30 cellular contexts compared by ENCODE assay signal in genomic region chr12:122167328-122167925, GRCh38. TPM values are rescaled to one million over a fixed set of nuclear protein-coding genes. Genes with fewer than 3 reads are reported as not detected.
A peak's percentile ranks its signal among the peaks of the same experiment; 100 is the strongest.
DNase-seq lines count a peak whose midpoint lies in the region; ATAC-seq, FAIRE-seq and TF ChIP-seq lines count a peak whose summit lies in the region.
"Had no signal": no experiment of that assay in that cellular context is flagged by ENCODE, and none has a peak within 500 bp of the region (broad histone marks: within the 10 kb centered on the region; RNA-seq: fewer than 3 reads in every experiment).

No MANE protein-coding gene starts in this region.

- TF ChIP-seq EP300 in HepG2 (IDR thresholded peaks at IDR 0.05; ENCODE audit: low read depth in 2 of 2, low read length in 2 of 2) (no peak), HepG2 (CRISPR knock-in tag; IDR thresholded peaks at IDR 0.05; ENCODE audit: borderline replicate concordance) (no peak)

- H3F3A ChIP-seq in smooth muscle cell (ENCODE audit: low read depth), result no peaks in the 10 kb centered on the region

- dilution Hi-C loops in mammary epithelial cell (cut with HindIII; ENCODE audit: low sequenced_read_pairs), result loop anchor here (10.0 kb wide), 1 partner anchor 103 kb away; no protein-coding TSS in a partner anchor

- no peaks in the 10 kb centered on the region for H3K36me3 Mint-ChIP-seq in activated T-helper 2 cell treated with anti-CD3 and anti-CD28 coated beads, Interferon-gamma antibody, Interleukin-2, Interleukin-4, amounts not matched to agents 10 μg/mL and 5 μg/mL and 100 μg/mL, durations not matched to agents 14 hours and 24 hours and 36 hours (ENCODE audit: low read depth)
- H3K36me3 Mint-ChIP-seq: activated naive CD4-positive, alpha-beta T cell treated with anti-CD3 and anti-CD28 coated beads, Interleukin-2, amount 50 U/mL, for 72 hours had no signal

- WGBS in HepG2 (ENCODE audit: low lambda C conversion rate), result 22% methylated on average over 9 of the region's 10 CpGs
- 94% methylated on average over 10 of the region's 10 CpGs for WGBS in smooth muscle cell (ENCODE audit: low lambda C conversion rate)
- 96% methylated on average over 10 of the region's 10 CpGs for WGBS in mammary epithelial cell (ENCODE audit: low coverage, missing lambda C conversion rate)

- intact Hi-C loops in activated T-helper 2 cell treated with anti-CD3 and anti-CD28 coated beads, Interferon-gamma antibody, Interleukin-2, Interleukin-4, amounts not matched to agents 10 μg/mL and 5 μg/mL and 100 μg/mL, durations not matched to agents 14 hours and 24 hours and 36 hours (cut with micrococcal nuclease), result loop anchor here (2.0 to 10.0 kb wide), 4 partner anchors 13 to 383 kb away; partner anchors contain the start of genes B3GNT4 and MLXIP
- intact Hi-C loops in HepG2 (cut with micrococcal nuclease; ENCODE audit: unreplicated experiment), result no loop called here
- intact Hi-C loops in mammary epithelial cell (cut with micrococcal nuclease), result no loop called here

- no peak overlapping the region for H3K27ac Mint-ChIP-seq in stimulated activated naive CD8-positive, alpha-beta T cell treated with anti-CD3 and anti-CD28 coated beads, Interleukin-15, amount 100 ng/mL, for 72 hours
- peak overlapping the region; percentile 77 for H3K27ac Mint-ChIP-seq in activated T-helper 2 cell treated with anti-CD3 and anti-CD28 coated beads, Interferon-gamma antibody, Interleukin-2, Interleukin-4, amounts not matched to agents 10 μg/mL and 5 μg/mL and 100 μg/mL, durations not matched to agents 14 hours and 24 hours and 36 hours
- H3K27ac Mint-ChIP-seq: activated naive CD4-positive, alpha-beta T cell treated with anti-CD3 and anti-CD28 coated beads, Interleukin-2, amount 50 U/mL, for 72 hours had no signal

- peak; percentile 26 for ATAC-seq in stimulated activated naive CD8-positive, alpha-beta T cell treated with anti-CD3 and anti-CD28 coated beads, Interleukin-15, Interleukin-2, amounts not matched to agents 100 U/mL and 50 U/mL, for 24 hours
- no peak for ATAC-seq in stimulated activated naive CD8-positive, alpha-beta T cell treated with anti-CD3 and anti-CD28 coated beads, Interleukin-15, amount 100 ng/mL, for 72 hours
- peak; percentile 66 for ATAC-seq in HepG2
- ATAC-seq: esophagus mucosa, heart left ventricle had no signal

- peaks cover 29% of the 10 kb centered on the region for H3K4me1 ChIP-seq in HepG2 (ENCODE audit: insufficient read depth, low read length)
- H3K4me1 ChIP-seq in smooth muscle cell (ENCODE audit: low read depth), result no peaks in the 10 kb centered on the region
- H3K4me1 ChIP-seq in mammary epithelial cell (ENCODE audit: insufficient read depth, low read length), result no peaks in the 10 kb centered on the region
- H3K4me1 ChIP-seq: BLaER1, heart left ventricle, left ventricle myocardium inferior, prostate gland had no signal

- peaks cover 22% of the 10 kb centered on the region for H3K4me1 Mint-ChIP-seq in stimulated activated naive CD8-positive, alpha-beta T cell treated with anti-CD3 and anti-CD28 coated beads, Interleukin-15, amount 100 ng/mL, for 72 hours
- peaks cover 25% of the 10 kb centered on the region for H3K4me1 Mint-ChIP-seq in activated T-helper 2 cell treated with anti-CD3 and anti-CD28 coated beads, Interferon-gamma antibody, Interleukin-2, Interleukin-4, amounts not matched to agents 10 μg/mL and 5 μg/mL and 100 μg/mL, durations not matched to agents 14 hours and 24 hours and 36 hours (ENCODE audit: low read depth)

- H2AFZ ChIP-seq in HepG2 (ENCODE audit: low read length), result no peak overlapping the region
- H2AFZ ChIP-seq in smooth muscle cell (ENCODE audit: low read depth), result no peak overlapping the region
- H2AFZ ChIP-seq in mammary epithelial cell (ENCODE audit: low read depth, low read length), result no peak overlapping the region

- H3K4me3 Mint-ChIP-seq in stimulated activated naive CD8-positive, alpha-beta T cell treated with anti-CD3 and anti-CD28 coated beads, Interleukin-15, amount 100 ng/mL, for 72 hours, result no peak overlapping the region
- no peak overlapping the region for H3K4me3 Mint-ChIP-seq in activated T-helper 2 cell treated with anti-CD3 and anti-CD28 coated beads, Interferon-gamma antibody, Interleukin-2, Interleukin-4, amounts not matched to agents 10 μg/mL and 5 μg/mL and 100 μg/mL, durations not matched to agents 14 hours and 24 hours and 36 hours (ENCODE audit: low read depth)

- peak overlapping the region in 1 of 3 experiments; percentile 24; a peak in 2 of 6 replicates for H3K4me3 ChIP-seq in HepG2 (replicated peaks in 1 of 3; ENCODE audit: insufficient read depth in 1 of 3, low read depth in 2 of 3, low read length in 3 of 3)
- H3K4me3 ChIP-seq in smooth muscle cell, result no peak overlapping the region
- H3K4me3 ChIP-seq in mammary epithelial cell (replicated peaks in 1 of 3; ENCODE audit: insufficient read depth in 1 of 3, low read depth in 2 of 3, low read length in 3 of 3), result no peak overlapping the region
- H3K4me3 ChIP-seq: BLaER1, heart left ventricle, left ventricle myocardium inferior, Peyer's patch, prostate gland, thoracic aorta had no signal

- H3K4me2 ChIP-seq in HepG2 (ENCODE audit: low read depth, low read length) (peak overlapping the region; percentile 52), smooth muscle cell (no peak overlapping the region), mammary epithelial cell (ENCODE audit: insufficient read depth, low read depth, low read length) (no peak overlapping the region)
- H3K4me2 ChIP-seq: BLaER1 had no signal

- no peaks in the 10 kb centered on the region for H3K9me3 Mint-ChIP-seq in stimulated activated naive CD8-positive, alpha-beta T cell treated with anti-CD3 and anti-CD28 coated beads, Interleukin-15, amount 100 ng/mL, for 72 hours
- H3K9me3 Mint-ChIP-seq in activated T-helper 2 cell treated with anti-CD3 and anti-CD28 coated beads, Interferon-gamma antibody, Interleukin-2, Interleukin-4, amounts not matched to agents 10 μg/mL and 5 μg/mL and 100 μg/mL, durations not matched to agents 14 hours and 24 hours and 36 hours, result no peaks in the 10 kb centered on the region
- H3K9me3 Mint-ChIP-seq: activated naive CD4-positive, alpha-beta T cell treated with anti-CD3 and anti-CD28 coated beads, Interleukin-2, amount 50 U/mL, for 72 hours had no signal

- H3K79me2 ChIP-seq in HepG2 (ENCODE audit: insufficient read depth, low read length), result no peaks in the 10 kb centered on the region
- no peaks in the 10 kb centered on the region for H3K79me2 ChIP-seq in smooth muscle cell (ENCODE audit: low read depth)
- H3K79me2 ChIP-seq in mammary epithelial cell (ENCODE audit: insufficient read depth, low read length), result no peaks in the 10 kb centered on the region

- H4K20me1 ChIP-seq in HepG2 (ENCODE audit: insufficient read depth, low read length), result no peaks in the 10 kb centered on the region
- H4K20me1 ChIP-seq in smooth muscle cell (ENCODE audit: low read depth), result no peaks in the 10 kb centered on the region
- no peaks in the 10 kb centered on the region for H4K20me1 ChIP-seq in mammary epithelial cell (ENCODE audit: insufficient read depth, low read length)
- H4K20me1 ChIP-seq: BLaER1 had no signal

- CTCF ChIA-PET in HepG2 (lab: Yijun Ruan, JAX; ENCODE audit: low intra/inter-chr PET ratio, low total read pairs) (no interaction called here), mammary epithelial cell (lab: Charles Lee; ENCODE audit: low non-redundant PET) (no interaction called here)

- H3K27ac ChIP-seq in HepG2 (ENCODE audit: extremely low read length, insufficient read depth, low read length), result no peak overlapping the region
- H3K27ac ChIP-seq in smooth muscle cell (ENCODE audit: low read depth), result no peak overlapping the region
- H3K27ac ChIP-seq in mammary epithelial cell (ENCODE audit: insufficient read depth, low read depth, low read length), result no peak overlapping the region
- H3K27ac ChIP-seq: BLaER1, heart left ventricle, left ventricle myocardium inferior, prostate gland, thoracic aorta had no signal

- no peak for FAIRE-seq in HepG2 (lab: Jason Lieb, UNC)
- FAIRE-seq: colon had no signal

- TF ChIP-seq POLR2A in HepG2 (IDR thresholded peaks at IDR 0.05; ENCODE audit: insufficient read depth in 1 of 2, low read depth in 2 of 2, low read length in 2 of 2), result no peak

- H3K27me3 Mint-ChIP-seq in stimulated activated naive CD8-positive, alpha-beta T cell treated with anti-CD3 and anti-CD28 coated beads, Interleukin-15, amount 100 ng/mL, for 72 hours, result no peaks in the 10 kb centered on the region
- no peaks in the 10 kb centered on the region for H3K27me3 Mint-ChIP-seq in activated T-helper 2 cell treated with anti-CD3 and anti-CD28 coated beads, Interferon-gamma antibody, Interleukin-2, Interleukin-4, amounts not matched to agents 10 μg/mL and 5 μg/mL and 100 μg/mL, durations not matched to agents 14 hours and 24 hours and 36 hours (ENCODE audit: low read depth)

- no peaks in the 10 kb centered on the region for H3K36me3 ChIP-seq in HepG2 (replicated peaks in 1 of 2; ENCODE audit: control insufficient read depth in 1 of 2, insufficient read depth in 2 of 2, low read length in 2 of 2)
- H3K36me3 ChIP-seq in smooth muscle cell (ENCODE audit: low read depth), result no peaks in the 10 kb centered on the region
- no peaks in the 10 kb centered on the region for H3K36me3 ChIP-seq in mammary epithelial cell (ENCODE audit: insufficient read depth, low read length)
- H3K36me3 ChIP-seq: BLaER1, heart left ventricle, left ventricle myocardium inferior, Peyer's patch, prostate gland, thoracic aorta had no signal

- DNase-seq in stimulated activated naive CD8-positive, alpha-beta T cell treated with anti-CD3 and anti-CD28 coated beads, Interleukin-15, Interleukin-2, amounts not matched to agents 100 U/mL and 50 U/mL, for 24 hours, result no peak
- no peak for DNase-seq in stimulated activated naive CD8-positive, alpha-beta T cell treated with anti-CD3 and anti-CD28 coated beads, Interleukin-15, amount 100 ng/mL, for 72 hours
- DNase-seq in activated T-helper 2 cell treated with anti-CD3 and anti-CD28 coated beads, Interferon-gamma antibody, Interleukin-2, Interleukin-4, amounts not matched to agents 10 μg/mL and 5 μg/mL and 100 μg/mL, durations not matched to agents 14 hours and 24 hours and 36 hours (ENCODE audit: low spot score), result no peak
- DNase-seq in HepG2 (ENCODE audit: low spot score) (peak; percentile 22), superior temporal gyrus (ENCODE audit: extremely low spot score) (peak; percentile 13), smooth muscle cell (lab: John Stamatoyannopoulos, UW; ENCODE audit: unreplicated experiment) (no peak), mammary epithelial cell (no peak), medulla oblongata (ENCODE audit: extremely low spot score) (no peak)
- DNase-seq: aorta, COR-L47, DMS53, H7, heart left ventricle, Kasumi-1, left ventricle myocardium inferior, NCI-H1436, NCI-H2107, NCI-H774, Peyer's patch, SHP77 treated with DMSO at 0.1 percent for 48 hours had no signal

- in situ Hi-C loops in HepG2 (cut with HindIII; ENCODE audit: extremely low pct_ligation_motif_present, low pct_unique_long_range_greater_than_20kb) (no loop called here), mammary epithelial cell (cut with MboI; ENCODE audit: low sequenced_read_pairs in 2 of 2) (no loop called here)

- no peak overlapping the region for H3K9ac ChIP-seq in HepG2 (ENCODE audit: insufficient read depth, low read depth, low read length)
- H3K9ac ChIP-seq in smooth muscle cell (ENCODE audit: low read depth), result no peak overlapping the region
- H3K9ac ChIP-seq in mammary epithelial cell (ENCODE audit: insufficient read depth, low read length), result no peak overlapping the region
- H3K9ac ChIP-seq: BLaER1 had no signal

- H3K27me3 ChIP-seq in HepG2 (ENCODE audit: control insufficient read depth in 1 of 2, insufficient read depth in 2 of 2, low read length in 2 of 2), result peaks cover 0 to 10% of the 10 kb centered on the region in 2 experiments; a peak in 1 of 5 replicates
- no peaks in the 10 kb centered on the region for H3K27me3 ChIP-seq in smooth muscle cell (ENCODE audit: low read depth)
- no peaks in the 10 kb centered on the region for H3K27me3 ChIP-seq in mammary epithelial cell (ENCODE audit: insufficient read depth, low read length)
- H3K27me3 ChIP-seq: BLaER1, Peyer's patch had no signal

- TF ChIP-seq CTCF in HepG2 (CRISPR knock-in tag; IDR thresholded peaks at IDR 0.05), result no peak
- TF ChIP-seq CTCF in smooth muscle cell (IDR thresholded peaks at IDR 0.05; ENCODE audit: borderline replicate concordance, insufficient read depth, poor library complexity, severe bottlenecking), result no peak
- no peak for TF ChIP-seq CTCF in mammary epithelial cell (conservative IDR thresholded peaks at IDR 0.05 in 1 of 2, IDR thresholded peaks at IDR 0.05 in 1 of 2; ENCODE audit: extremely low read depth in 1 of 2, insufficient read depth in 1 of 2, low read depth in 1 of 2, low read length in 2 of 2)

- POLR2A ChIA-PET in HepG2 (lab: Yijun Ruan, JAX), result interaction anchor here (0.6 kb wide), 1 partner anchor 104 kb away, joined by 3 read pairs; no protein-coding TSS in a partner anchor

- BruUV-seq in HepG2 (replicated peaks; lab: Mats Ljungman, UMichigan) (no TSS peak), mammary epithelial cell (replicated peaks; lab: Mats Ljungman, UMichigan) (no TSS peak)

- TF ChIP-seq RAD21 in HepG2 (CRISPR knock-in tag; IDR thresholded peaks at IDR 0.05), result no peak

- H3K9me3 ChIP-seq in HepG2 (ENCODE audit: low read length) (no peaks in the 10 kb centered on the region), smooth muscle cell (replicated peaks; ENCODE audit: low read depth) (no peaks in the 10 kb centered on the region), mammary epithelial cell (replicated peaks; ENCODE audit: insufficient read depth, low read length) (no peaks in the 10 kb centered on the region)
- H3K9me3 ChIP-seq: BLaER1, heart left ventricle, left ventricle myocardium inferior, Peyer's patch, prostate gland, thoracic aorta had no signal

RNA-seq across cellular contexts. Expression of gene IL31, which starts 6.6 kb away (rescaled TPM):
- total RNA-seq in activated T-helper 2 cell treated with anti-CD3 and anti-CD28 coated beads, Interferon-gamma antibody, Interleukin-2, Interleukin-4, amounts not matched to agents 10 μg/mL and 5 μg/mL and 100 μg/mL, durations not matched to agents 14 hours and 24 hours and 36 hours, result 54.3 and 55.9 TPM in 2 replicates
- total RNA-seq in HepG2 (2016; rRNA removed; fragmentation: Illumina TruSeq; extraction: Trizol) (not detected in 2 replicates), smooth muscle cell (not detected in 2 replicates), mammary epithelial cell (not detected)
- total RNA-seq in HepG2 (2016; cell fraction: cytosol; rRNA removed; fragmentation: Illumina TruSeq; extraction: Trizol; ENCODE audit: low read depth), result not detected in 2 replicates
- not detected in 2 replicates for total RNA-seq in HepG2 (2016; cell fraction: insoluble cytoplasmic fraction; rRNA removed; fragmentation: Illumina TruSeq; extraction: Trizol)
- total RNA-seq in HepG2 (2016; cell fraction: membrane; rRNA removed; fragmentation: Illumina TruSeq; extraction: Trizol), result not detected in 2 replicates
- total RNA-seq in HepG2 (2016; cell fraction: nucleus; rRNA removed; fragmentation: Illumina TruSeq; extraction: Trizol), result not detected in 2 replicates
- polyA plus RNA-seq in HepG2 (2011; rRNA removed) (not detected in 2 replicates), smooth muscle cell (not detected in 2 replicates), mammary epithelial cell (not detected)
- polyA plus RNA-seq in HepG2 (2011; cell fraction: cytosol; rRNA removed), result not detected in 2 replicates
- polyA plus RNA-seq in HepG2 (2011; cell fraction: nucleus; rRNA removed), result not detected in 2 replicates
- not detected in 2 replicates for polyA plus RNA-seq in HepG2 (2012)
- polyA plus RNA-seq in HepG2 (2016; cell fraction: cytosol; fragmentation: Illumina TruSeq; extraction: Trizol; ENCODE audit: low read depth), result not detected in 2 replicates
- not detected in 2 replicates for polyA plus RNA-seq in HepG2 (2016; cell fraction: insoluble cytoplasmic fraction; fragmentation: Illumina TruSeq; extraction: Trizol; ENCODE audit: low read depth)
- polyA plus RNA-seq in HepG2 (2016; cell fraction: membrane; fragmentation: Illumina TruSeq; extraction: Trizol; ENCODE audit: low read depth), result not detected in 2 replicates
- not detected in 2 replicates for polyA plus RNA-seq in HepG2 (2016; cell fraction: nucleus; fragmentation: Illumina TruSeq; extraction: Trizol; ENCODE audit: insufficient read depth, low read depth)
- not detected in 2 replicates for polyA minus RNA-seq in HepG2 (2011; rRNA and poly(A)+ RNA removed; ENCODE audit: low replicate concordance)
- not detected in 2 replicates for polyA minus RNA-seq in HepG2 (2011; cell fraction: cytosol; rRNA and poly(A)+ RNA removed)
- not detected in 2 replicates for polyA minus RNA-seq in HepG2 (2011; cell fraction: nucleus; rRNA and poly(A)+ RNA removed)
- polyA minus RNA-seq in mammary epithelial cell, result not detected
- total RNA-seq: aorta; esophagus mucosa; fibroblast of villous mesenchyme; H7; heart left ventricle; left ventricle myocardium inferior; myocyte; Peyer's patch; prostate gland; T-helper 2 cell treated with Interferon-gamma antibody and Interleukin-4, amounts not matched to agents 100 ng/mL and 5 ng/mL, for 36 hours; thoracic aorta; urinary bladder had no signal
- polyA plus RNA-seq: aorta, heart left ventricle, urinary bladder had no signal

RNA-seq across cellular contexts. Expression of gene LRRC43, which starts 15.5 kb away (rescaled TPM):
- total RNA-seq in activated T-helper 2 cell treated with anti-CD3 and anti-CD28 coated beads, Interferon-gamma antibody, Interleukin-2, Interleukin-4, amounts not matched to agents 10 μg/mL and 5 μg/mL and 100 μg/mL, durations not matched to agents 14 hours and 24 hours and 36 hours, result 1.0 and 1.6 TPM in 2 replicates
- total RNA-seq in HepG2 (2016; rRNA removed; fragmentation: Illumina TruSeq; extraction: Trizol) (not detected in 2 replicates), smooth muscle cell (1.3 TPM in 1 of 2 replicates, not detected in the other), mammary epithelial cell (under 1 TPM; 0.50 to 0.66 TPM)
- not detected in 2 replicates for total RNA-seq in HepG2 (2016; cell fraction: cytosol; rRNA removed; fragmentation: Illumina TruSeq; extraction: Trizol; ENCODE audit: low read depth)
- not detected in 2 replicates for total RNA-seq in HepG2 (2016; cell fraction: insoluble cytoplasmic fraction; rRNA removed; fragmentation: Illumina TruSeq; extraction: Trizol)
- total RNA-seq in HepG2 (2016; cell fraction: membrane; rRNA removed; fragmentation: Illumina TruSeq; extraction: Trizol), result not detected in 2 replicates
- not detected in 2 replicates for total RNA-seq in HepG2 (2016; cell fraction: nucleus; rRNA removed; fragmentation: Illumina TruSeq; extraction: Trizol)
- polyA plus RNA-seq in HepG2 (2011; rRNA removed) (not detected in 2 replicates), smooth muscle cell (0.38 and 0.77 TPM in 2 replicates), mammary epithelial cell (not detected)
- polyA plus RNA-seq in HepG2 (2011; cell fraction: cytosol; rRNA removed), result not detected in 2 replicates
- not detected in 2 replicates for polyA plus RNA-seq in HepG2 (2011; cell fraction: nucleus; rRNA removed)
- not detected in 2 replicates for polyA plus RNA-seq in HepG2 (2012)
- not detected in 2 replicates for polyA plus RNA-seq in HepG2 (2016; cell fraction: cytosol; fragmentation: Illumina TruSeq; extraction: Trizol; ENCODE audit: low read depth)
- not detected in 2 replicates for polyA plus RNA-seq in HepG2 (2016; cell fraction: insoluble cytoplasmic fraction; fragmentation: Illumina TruSeq; extraction: Trizol; ENCODE audit: low read depth)
- polyA plus RNA-seq in HepG2 (2016; cell fraction: membrane; fragmentation: Illumina TruSeq; extraction: Trizol; ENCODE audit: low read depth), result not detected in 2 replicates
- polyA plus RNA-seq in HepG2 (2016; cell fraction: nucleus; fragmentation: Illumina TruSeq; extraction: Trizol; ENCODE audit: insufficient read depth, low read depth), result 0.68 TPM in 1 of 2 replicates, not detected in the other
- polyA minus RNA-seq in HepG2 (2011; rRNA and poly(A)+ RNA removed; ENCODE audit: low replicate concordance), result not detected in 2 replicates
- not detected in 2 replicates for polyA minus RNA-seq in HepG2 (2011; cell fraction: cytosol; rRNA and poly(A)+ RNA removed)
- not detected in 2 replicates for polyA minus RNA-seq in HepG2 (2011; cell fraction: nucleus; rRNA and poly(A)+ RNA removed)
- polyA minus RNA-seq in mammary epithelial cell, result not detected
- total RNA-seq: aorta; H7; myocyte; Peyer's patch; T-helper 2 cell treated with Interferon-gamma antibody and Interleukin-4, amounts not matched to agents 100 ng/mL and 5 ng/mL, for 36 hours; thoracic aorta; urinary bladder had no signal
- polyA plus RNA-seq: aorta had no signal

RNA-seq across cellular contexts. Expression of gene B3GNT4, which starts 36.1 kb away (rescaled TPM):
- 1.0 and 1.6 TPM in 2 replicates for total RNA-seq in activated T-helper 2 cell treated with anti-CD3 and anti-CD28 coated beads, Interferon-gamma antibody, Interleukin-2, Interleukin-4, amounts not matched to agents 10 μg/mL and 5 μg/mL and 100 μg/mL, durations not matched to agents 14 hours and 24 hours and 36 hours
- total RNA-seq in HepG2 (2016; rRNA removed; fragmentation: Illumina TruSeq; extraction: Trizol), result 0.04 TPM in 1 of 2 replicates, not detected in the other
- not detected in 2 replicates for total RNA-seq in HepG2 (2016; cell fraction: cytosol; rRNA removed; fragmentation: Illumina TruSeq; extraction: Trizol; ENCODE audit: low read depth)
- total RNA-seq in HepG2 (2016; cell fraction: insoluble cytoplasmic fraction; rRNA removed; fragmentation: Illumina TruSeq; extraction: Trizol), result not detected in 2 replicates
- total RNA-seq in HepG2 (2016; cell fraction: membrane; rRNA removed; fragmentation: Illumina TruSeq; extraction: Trizol), result not detected in 2 replicates
- total RNA-seq in HepG2 (2016; cell fraction: nucleus; rRNA removed; fragmentation: Illumina TruSeq; extraction: Trizol), result not detected in 2 replicates
- 0.21 and 0.57 TPM in 2 replicates for polyA plus RNA-seq in HepG2 (2011; rRNA removed)
- 0.10 and 0.27 TPM in 2 replicates for polyA plus RNA-seq in HepG2 (2011; cell fraction: cytosol; rRNA removed)
- 0.32 and 0.38 TPM in 2 replicates for polyA plus RNA-seq in HepG2 (2011; cell fraction: nucleus; rRNA removed)
- polyA plus RNA-seq in HepG2 (2012), result 0.23 and 0.41 TPM in 2 replicates
- not detected in 2 replicates for polyA plus RNA-seq in HepG2 (2016; cell fraction: cytosol; fragmentation: Illumina TruSeq; extraction: Trizol; ENCODE audit: low read depth)
- not detected in 2 replicates for polyA plus RNA-seq in HepG2 (2016; cell fraction: insoluble cytoplasmic fraction; fragmentation: Illumina TruSeq; extraction: Trizol; ENCODE audit: low read depth)
- not detected in 2 replicates for polyA plus RNA-seq in HepG2 (2016; cell fraction: membrane; fragmentation: Illumina TruSeq; extraction: Trizol; ENCODE audit: low read depth)
- polyA plus RNA-seq in HepG2 (2016; cell fraction: nucleus; fragmentation: Illumina TruSeq; extraction: Trizol; ENCODE audit: insufficient read depth, low read depth), result not detected in 2 replicates
- 0.14 and 1.1 TPM in 2 replicates for polyA minus RNA-seq in HepG2 (2011; rRNA and poly(A)+ RNA removed; ENCODE audit: low replicate concordance)
- polyA minus RNA-seq in HepG2 (2011; cell fraction: cytosol; rRNA and poly(A)+ RNA removed), result not detected in 2 replicates
- 0.52 TPM in 1 of 2 replicates, not detected in the other for polyA minus RNA-seq in HepG2 (2011; cell fraction: nucleus; rRNA and poly(A)+ RNA removed)
- not detected in 2 replicates for total RNA-seq in smooth muscle cell
- 0.93 and 3.2 TPM in 2 replicates for polyA plus RNA-seq in smooth muscle cell
- total RNA-seq in mammary epithelial cell, result 1 to 10 TPM in 1 of 2 donors, under 1 TPM in 1; 0.67 to 2.7 TPM
- 2.9 TPM for polyA plus RNA-seq in mammary epithelial cell
- 13.7 TPM for polyA minus RNA-seq in mammary epithelial cell
- total RNA-seq: aorta, heart left ventricle, left ventricle myocardium inferior, myocyte had no signal

RNA-seq across cellular contexts. Expression of gene DIABLO, which starts 58.4 kb away (rescaled TPM):
- total RNA-seq in activated T-helper 2 cell treated with anti-CD3 and anti-CD28 coated beads, Interferon-gamma antibody, Interleukin-2, Interleukin-4, amounts not matched to agents 10 μg/mL and 5 μg/mL and 100 μg/mL, durations not matched to agents 14 hours and 24 hours and 36 hours, result 54.7 and 56.5 TPM in 2 replicates
- total RNA-seq in HepG2 (2016; rRNA removed; fragmentation: Illumina TruSeq; extraction: Trizol), result 70.9 and 82.4 TPM in 2 replicates
- total RNA-seq in HepG2 (2016; cell fraction: cytosol; rRNA removed; fragmentation: Illumina TruSeq; extraction: Trizol; ENCODE audit: low read depth), result 20.0 and 22.9 TPM in 2 replicates
- 69.5 and 88.5 TPM in 2 replicates for total RNA-seq in HepG2 (2016; cell fraction: insoluble cytoplasmic fraction; rRNA removed; fragmentation: Illumina TruSeq; extraction: Trizol)
- 38.1 and 41.9 TPM in 2 replicates for total RNA-seq in HepG2 (2016; cell fraction: membrane; rRNA removed; fragmentation: Illumina TruSeq; extraction: Trizol)
- 32.8 and 33.7 TPM in 2 replicates for total RNA-seq in HepG2 (2016; cell fraction: nucleus; rRNA removed; fragmentation: Illumina TruSeq; extraction: Trizol)
- polyA plus RNA-seq in HepG2 (2011; rRNA removed), result 19.4 and 20.7 TPM in 2 replicates
- polyA plus RNA-seq in HepG2 (2011; cell fraction: cytosol; rRNA removed), result 28.6 and 29.8 TPM in 2 replicates
- 20.6 and 25.2 TPM in 2 replicates for polyA plus RNA-seq in HepG2 (2011; cell fraction: nucleus; rRNA removed)
- 30.0 and 42.8 TPM in 2 replicates for polyA plus RNA-seq in HepG2 (2012)
- 14.9 and 15.9 TPM in 2 replicates for polyA plus RNA-seq in HepG2 (2016; cell fraction: cytosol; fragmentation: Illumina TruSeq; extraction: Trizol; ENCODE audit: low read depth)
- polyA plus RNA-seq in HepG2 (2016; cell fraction: insoluble cytoplasmic fraction; fragmentation: Illumina TruSeq; extraction: Trizol; ENCODE audit: low read depth), result 79.4 and 80.8 TPM in 2 replicates
- 26.6 and 28.0 TPM in 2 replicates for polyA plus RNA-seq in HepG2 (2016; cell fraction: membrane; fragmentation: Illumina TruSeq; extraction: Trizol; ENCODE audit: low read depth)
- 44.1 and 48.9 TPM in 2 replicates for polyA plus RNA-seq in HepG2 (2016; cell fraction: nucleus; fragmentation: Illumina TruSeq; extraction: Trizol; ENCODE audit: insufficient read depth, low read depth)
- polyA minus RNA-seq in HepG2 (2011; rRNA and poly(A)+ RNA removed; ENCODE audit: low replicate concordance), result 24.3 and 31.1 TPM in 2 replicates
- 17.2 and 17.3 TPM in 2 replicates for polyA minus RNA-seq in HepG2 (2011; cell fraction: cytosol; rRNA and poly(A)+ RNA removed)
- 32.8 and 37.0 TPM in 2 replicates for polyA minus RNA-seq in HepG2 (2011; cell fraction: nucleus; rRNA and poly(A)+ RNA removed)
- 68.8 and 72.4 TPM in 2 replicates for total RNA-seq in smooth muscle cell
- 76.2 and 82.6 TPM in 2 replicates for polyA plus RNA-seq in smooth muscle cell
- total RNA-seq in mammary epithelial cell, result 10 to 100 TPM; 54.5 to 55.0 TPM
- polyA plus RNA-seq in mammary epithelial cell, result 53.5 TPM
- polyA minus RNA-seq in mammary epithelial cell, result 48.4 TPM

Comparison
In these comparisons a context has a peak if more than half of its experiments do, and no peak if none do; other contexts are left out.
1. DNase-seq: peak in HepG2 (single experiment) and superior temporal gyrus (single experiment); none in stimulated activated naive CD8-positive, alpha-beta T cell treated with anti-CD3 and anti-CD28 coated beads, Interleukin-15, Interleukin-2, amounts not matched to agents 100 U/mL and 50 U/mL, for 24 hours (single experiment), stimulated activated naive CD8-positive, alpha-beta T cell treated with anti-CD3 and anti-CD28 coated beads, Interleukin-15, amount 100 ng/mL, for 72 hours (0 of 2), activated T-helper 2 cell treated with anti-CD3 and anti-CD28 coated beads, Interferon-gamma antibody, Interleukin-2, Interleukin-4, amounts not matched to agents 10 μg/mL and 5 μg/mL and 100 μg/mL, durations not matched to agents 14 hours and 24 hours and 36 hours (single experiment), smooth muscle cell (single experiment), mammary epithelial cell (single experiment) and medulla oblongata (single experiment).
2. RNA of gene IL31, which starts 6.6 kb away (total RNA-seq): 54.3 to 55.9 TPM in activated T-helper 2 cell treated with anti-CD3 and anti-CD28 coated beads, Interferon-gamma antibody, Interleukin-2, Interleukin-4, amounts not matched to agents 10 μg/mL and 5 μg/mL and 100 μg/mL, durations not matched to agents 14 hours and 24 hours and 36 hours; not detected in HepG2, not detected in smooth muscle cell and not detected in mammary epithelial cell; every median in the first group is over 10 times any median in the second.